In genomic region chr2:96089356-96090180, GRCh38 we compare ENCODE assay signal across 16 cellular contexts. TPM values are rescaled to one million over a fixed set of nuclear protein-coding genes. Genes with fewer than 3 reads are reported as not detected.
DNase-seq lines count a peak whose midpoint lies in the region; ATAC-seq, FAIRE-seq and TF ChIP-seq lines count a peak whose summit lies in the region.
"Had no signal": no experiment of that assay in that cellular context is flagged by ENCODE, and none has a peak within 500 bp of the region (broad histone marks: within the 10 kb centered on the region; RNA-seq: fewer than 3 reads in every experiment).

No MANE protein-coding gene starts in this region.

- no peak for FAIRE-seq in pancreas (lab: Jason Lieb, UNC)
- FAIRE-seq: GM18507 had no signal

- H3K27ac ChIP-seq in DND-41 (ENCODE audit: low read length) (no peak overlapping the region), cardiac muscle cell (peak overlapping the region; percentile 46), pancreas (no peak overlapping the region)
- H3K27ac ChIP-seq: SK-N-MC had no signal

- no peaks in the 10 kb centered on the region for H4K20me1 ChIP-seq in DND-41 (ENCODE audit: insufficient read depth, low read length)

- H3K79me2 ChIP-seq in DND-41 (ENCODE audit: insufficient read depth, low read length) = no peaks in the 10 kb centered on the region

- H3K4me3 ChIP-seq in DND-41 (ENCODE audit: low read depth in 1 of 2, low read length in 2 of 2) (no peak overlapping the region), NT2/D1 (ENCODE audit: insufficient read length, low read depth) (no peak overlapping the region), cardiac muscle cell (no peak overlapping the region), pancreas (no peak overlapping the region)
- H3K4me3 ChIP-seq: SK-N-MC had no signal

- no peaks in the 10 kb centered on the region for H3K27me3 ChIP-seq in DND-41 (ENCODE audit: insufficient read depth, low read length, poor library complexity)
- no peaks in the 10 kb centered on the region for H3K27me3 ChIP-seq in NT2/D1 (ENCODE audit: insufficient read depth, insufficient read length)
- H3K27me3 ChIP-seq in cardiac muscle cell = no peaks in the 10 kb centered on the region
- no peaks in the 10 kb centered on the region for H3K27me3 ChIP-seq in pancreas

- H3K36me3 ChIP-seq in DND-41 (ENCODE audit: insufficient read depth, low read length) = no peaks in the 10 kb centered on the region
- H3K36me3 ChIP-seq in NT2/D1 (ENCODE audit: insufficient read depth, insufficient read length, low read length) = no peaks in the 10 kb centered on the region
- no peaks in the 10 kb centered on the region for H3K36me3 ChIP-seq in cardiac muscle cell
- H3K36me3 ChIP-seq in pancreas = no peaks in the 10 kb centered on the region

- H2AFZ ChIP-seq in DND-41 (ENCODE audit: low read depth, low read length) = no peak overlapping the region

- H3K4me2 ChIP-seq in DND-41 (ENCODE audit: insufficient read depth, low read length) = no peak overlapping the region

- H3K9me3 ChIP-seq in DND-41 (ENCODE audit: insufficient read depth, low read length, severe bottlenecking) = no peaks in the 10 kb centered on the region
- H3K9me3 ChIP-seq in NT2/D1 (ENCODE audit: insufficient read depth, low read length) = peaks cover 22% of the 10 kb centered on the region
- no peaks in the 10 kb centered on the region for H3K9me3 ChIP-seq in cardiac muscle cell (ENCODE audit: low read depth)
- H3K9me3 ChIP-seq in pancreas = no peaks in the 10 kb centered on the region

- H3K4me1 ChIP-seq in DND-41 (ENCODE audit: insufficient read depth, low read length) = no peaks in the 10 kb centered on the region
- H3K4me1 ChIP-seq in NT2/D1 (ENCODE audit: insufficient read depth, insufficient read length) = peaks cover 28% of the 10 kb centered on the region
- H3K4me1 ChIP-seq in cardiac muscle cell (ENCODE audit: low read depth) = peaks cover 18% of the 10 kb centered on the region
- peaks cover 0 to 6% (median 0%) of the 10 kb centered on the region in 3 donors for H3K4me1 ChIP-seq in pancreas

- TF ChIP-seq CTCF in DND-41 (IDR thresholded peaks at IDR 0.05; ENCODE audit: borderline replicate concordance, extremely low read depth, low read length, poor library complexity, severe bottlenecking) (no peak), cardiac muscle cell (IDR thresholded peaks at IDR 0.05; ENCODE audit: low read depth, low read length) (no peak), pancreas (IDR thresholded peaks at IDR 0.05) (no peak)

- H3K9ac ChIP-seq in DND-41 (ENCODE audit: low read depth, low read length) = no peak overlapping the region
- H3K9ac ChIP-seq in NT2/D1 (ENCODE audit: insufficient read length, low read depth) = peak overlapping the region; percentile 1

- intact Hi-C loops in pancreas (cut with DNase I) = no loop called here

- ATAC-seq in DND-41 (ENCODE audit: insufficient read depth, low read depth) (no peak), pancreas (peak in 3 of 4 donors; percentile 43 to 66 (median 60)), GM21423 (IDR thresholded peaks at IDR 0.05; ENCODE audit: unreplicated experiment) (no peak), GM19324 (IDR thresholded peaks at IDR 0.05; ENCODE audit: low FRiP score, unreplicated experiment) (no peak)

- WGBS in pancreas, 2 donors = 50 to 56% methylated on average over 22 of the region's 22 CpGs

- DNase-seq in DND-41 = peak; percentile 1
- no peak for DNase-seq in NT2/D1 (ENCODE audit: low read depth, low spot score)
- peak in 1 of 2 donors; percentile 62 for DNase-seq in cardiac muscle cell (ENCODE audit: low read depth in 1 of 2, low spot score in 1 of 2)
- DNase-seq in pancreas = peak in 5 of 6 donors; percentile 56 to 78 (median 67)
- no peak for DNase-seq in DMS114 treated with DMSO at 0.1 percent for 48 hours (lab: John Stamatoyannopoulos, UW; ENCODE audit: unreplicated experiment)
- DNase-seq in SKM-1 (lab: John Stamatoyannopoulos, UW; ENCODE audit: unreplicated experiment) = no peak
- DNase-seq: central memory CD4-positive, alpha-beta T cell; GDM1; KG1; NCI-H1694 treated with DMSO at 0.1 percent for 48 hours; NCI-H82 had no signal

RNA-seq across cellular contexts. Expression of gene ADRA2B, which starts 26.8 kb away (rescaled TPM):
- 27.4 and 61.8 TPM in 2 replicates for total RNA-seq in cardiac muscle cell
- 28.5 and 50.8 TPM in 2 replicates for polyA plus RNA-seq in cardiac muscle cell
- total RNA-seq in pancreas = under 1 TPM; 0.04 to 0.50 (median 0.25) TPM
- 1 to 10 TPM; 1.1 to 1.5 TPM for polyA plus RNA-seq in pancreas

RNA-seq across cellular contexts. Expression of gene ASTL, which starts 48.7 kb away (rescaled TPM):
- total RNA-seq in cardiac muscle cell (not detected in 2 replicates), pancreas (not detected)
- polyA plus RNA-seq in cardiac muscle cell (not detected in 2 replicates), pancreas (under 1 TPM in 1 of 2 donors, not detected in 1; 0.14 TPM)
- total RNA-seq: epithelial cell of proximal tubule had no signal

RNA-seq across cellular contexts. Expression of gene GPAT2, which starts 54.9 kb away (rescaled TPM):
- total RNA-seq in cardiac muscle cell (1.5 and 3.5 TPM in 2 replicates), pancreas (1 to 10 TPM in 4 of 6 donors, under 1 TPM in 2; 0.23 to 2.0 (median 1.4) TPM)
- polyA plus RNA-seq in cardiac muscle cell (1.8 and 2.2 TPM in 2 replicates), pancreas (1 to 10 TPM in 1 of 2 donors, under 1 TPM in 1; 0.80 to 5.0 TPM)

RNA-seq across cellular contexts. Expression of gene DUSP2, which starts 55.7 kb away (rescaled TPM):
- total RNA-seq in cardiac muscle cell (0.89 and 3.0 TPM in 2 replicates), pancreas (1 to 10 TPM in 4 of 6 donors, under 1 TPM in 2; 0.32 to 3.1 (median 1.2) TPM)
- polyA plus RNA-seq in cardiac muscle cell (1.0 and 2.2 TPM in 2 replicates), pancreas (1 to 10 TPM; 1.3 to 1.8 TPM)

Comparison
In these comparisons a context has a peak if more than half of its experiments do, and no peak if none do; other contexts are left out.
1. ATAC-seq: peak in pancreas (3 of 4); none in DND-41 (single experiment), GM21423 (single experiment) and GM19324 (single experiment).
2. DNase-seq: peak in DND-41 (single experiment) and pancreas (5 of 6); none in NT2/D1 (single experiment), DMS114 treated with DMSO at 0.1 percent for 48 hours (single experiment) and SKM-1 (single experiment).
3. RNA of gene ADRA2B, which starts 26.8 kb away (total RNA-seq): 27.4 to 61.8 TPM in cardiac muscle cell; 0.04 to 0.50 TPM in pancreas; every median in the first group is over 10 times any median in the second.